ENCODE assay signal across 20 cellular contexts in the genomic region with DNA sequence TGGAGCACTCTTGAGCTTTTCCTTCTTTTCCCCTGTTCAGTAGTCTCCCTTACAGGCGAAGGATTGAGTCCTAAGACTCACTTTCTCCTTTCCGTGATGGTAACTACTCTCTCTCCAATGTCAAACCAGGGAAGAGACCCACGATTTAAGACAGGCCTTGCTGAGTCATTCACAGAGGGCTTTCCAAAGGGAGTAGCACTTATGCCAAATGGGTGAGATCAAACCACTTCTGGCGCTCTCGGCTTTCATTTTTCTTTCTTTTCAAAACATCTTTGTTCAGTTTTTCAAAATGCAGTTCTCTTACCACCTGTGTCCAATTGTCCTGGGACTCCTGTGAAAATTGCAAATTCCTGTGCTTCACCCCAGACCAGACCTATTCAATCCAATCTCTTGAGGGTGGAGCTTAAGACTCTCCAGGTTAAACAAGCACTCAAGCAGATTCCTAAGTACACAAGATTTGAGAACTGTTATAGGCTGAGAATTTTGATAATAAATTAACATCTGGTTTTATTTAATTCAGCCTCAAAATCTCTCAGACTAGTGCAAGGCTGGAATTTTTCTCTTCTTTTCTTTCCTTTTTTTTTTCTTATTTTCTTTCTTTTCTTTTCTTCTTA. TPM values are rescaled to one million over a fixed set of nuclear protein-coding genes. Genes with fewer than 3 reads are reported as not detected.
DNase-seq lines count a peak whose midpoint lies in the region; ATAC-seq and TF ChIP-seq lines count a peak whose summit lies in the region.
"Had no signal": no experiment of that assay in that cellular context is flagged by ENCODE, and none has a peak within 500 bp of the region (broad histone marks: within the 10 kb centered on the region; RNA-seq: fewer than 3 reads in every experiment).

No MANE protein-coding gene starts in this region.

- H3K79me1 ChIP-seq in IMR-90 (ENCODE audit: low read depth in 1 of 2, low read length in 2 of 2) (no peaks in the 10 kb centered on the region), neuronal stem cell (ENCODE audit: low read depth, low read length) (no peaks in the 10 kb centered on the region)

- H3K4me2 ChIP-seq in IMR-90 (ENCODE audit: low read depth, low read length) = no peak overlapping the region
- H3K4me2 ChIP-seq in neuronal stem cell (ENCODE audit: insufficient read depth, low read length, poor library complexity, severe bottlenecking) = no peak overlapping the region

- H2AK5ac ChIP-seq in IMR-90 (ENCODE audit: low read depth, low read length) = no peak overlapping the region
- no peak overlapping the region for H2AK5ac ChIP-seq in neuronal stem cell (ENCODE audit: low read depth, low read length)

- no peak overlapping the region for H2BK20ac ChIP-seq in IMR-90 (ENCODE audit: low read depth, low read length)

- H4K5ac ChIP-seq in IMR-90 (ENCODE audit: low read depth, low read length) = no peak overlapping the region

- no peaks in the 10 kb centered on the region for H4K20me1 ChIP-seq in IMR-90 (ENCODE audit: insufficient read depth, low read length)

- H4K8ac ChIP-seq in IMR-90 (ENCODE audit: low read depth in 2 of 2, low read length in 2 of 2) (no peak overlapping the region), neuronal stem cell (ENCODE audit: low read depth, low read length) (no peak overlapping the region)

- no peak overlapping the region for H3K4me3 Mint-ChIP-seq in activated naive CD8-positive, alpha-beta T cell treated with anti-CD3 and anti-CD28 coated beads for 36 hours
- H3K4me3 Mint-ChIP-seq in activated naive CD8-positive, alpha-beta T cell treated with anti-CD3 and anti-CD28 coated beads, Interleukin-2, amount 50 U/mL, for 24 hours = no peak overlapping the region
- H3K4me3 Mint-ChIP-seq: activated CD8-positive, alpha-beta memory T cell treated with anti-CD3 and anti-CD28 coated beads, Interleukin-2, amount 10 ng/mL, durations not matched to agents 7 days and 5 days had no signal

- H3K9me3 Mint-ChIP-seq in activated naive CD8-positive, alpha-beta T cell treated with anti-CD3 and anti-CD28 coated beads for 36 hours = no peaks in the 10 kb centered on the region
- H3K9me3 Mint-ChIP-seq in activated naive CD8-positive, alpha-beta T cell treated with anti-CD3 and anti-CD28 coated beads, Interleukin-2, amount 50 U/mL, for 24 hours = no peaks in the 10 kb centered on the region

- H3K36me3 ChIP-seq in IMR-90 (ENCODE audit: control insufficient read depth, insufficient read depth, low read length) = no peaks in the 10 kb centered on the region
- H3K36me3 ChIP-seq in neuronal stem cell (replicated peaks in 1 of 2; ENCODE audit: control insufficient read depth in 2 of 2, insufficient read depth in 2 of 2, low read length in 2 of 2) = no peaks in the 10 kb centered on the region
- H3K36me3 ChIP-seq: breast epithelium, Peyer's patch, prostate gland had no signal

- H3K27me3 ChIP-seq in IMR-90 (ENCODE audit: control insufficient read depth, insufficient read depth, low read length) = peaks cover 12% of the 10 kb centered on the region
- H3K27me3 ChIP-seq in neuronal stem cell (ENCODE audit: control insufficient read depth in 3 of 3, insufficient read depth in 3 of 3, low read depth in 1 of 3, low read length in 3 of 3) = no peaks in the 10 kb centered on the region
- H3K27me3 ChIP-seq: breast epithelium, Peyer's patch had no signal

- no peak overlapping the region for H3K9ac ChIP-seq in IMR-90 (ENCODE audit: low read depth, low read length)
- H3K9ac ChIP-seq in neuronal stem cell (ENCODE audit: low read depth, low read length, poor library complexity) = no peak overlapping the region

- ATAC-seq in IMR-90 (ENCODE audit: low read depth) = no peak
- ATAC-seq in activated naive CD8-positive, alpha-beta T cell treated with anti-CD3 and anti-CD28 coated beads, Interleukin-2, amount 50 U/mL, for 24 hours = no peak
- ATAC-seq: activated CD8-positive, alpha-beta memory T cell treated with anti-CD3 and anti-CD28 coated beads, Interleukin-2, amount 10 ng/mL, durations not matched to agents 7 days and 5 days had no signal

- H3K4me3 ChIP-seq in IMR-90 (ENCODE audit: insufficient read depth, low read depth, low read length) = no peak overlapping the region
- H3K4me3 ChIP-seq in fibroblast of mammary gland (ENCODE audit: control insufficient read depth, low read depth, low read length) = no peak overlapping the region
- H3K4me3 ChIP-seq in neuronal stem cell (ENCODE audit: low read length in 2 of 2) = no peak overlapping the region
- H3K4me3 ChIP-seq: breast epithelium, Peyer's patch, prostate gland had no signal

- intact Hi-C loops in IMR-90 (cut with micrococcal nuclease) = no loop called here

- TF ChIP-seq CTCF in IMR-90 (conservative IDR thresholded peaks at IDR 0.05; ENCODE audit: low read depth, low read length) (no peak), fibroblast of mammary gland (conservative IDR thresholded peaks at IDR 0.05; ENCODE audit: control insufficient read depth, insufficient read depth, low read depth, low read length) (no peak)

- no peak overlapping the region for H3K27ac Mint-ChIP-seq in activated naive CD8-positive, alpha-beta T cell treated with anti-CD3 and anti-CD28 coated beads for 36 hours
- H3K27ac Mint-ChIP-seq in activated naive CD8-positive, alpha-beta T cell treated with anti-CD3 and anti-CD28 coated beads, Interleukin-2, amount 50 U/mL, for 24 hours = no peak overlapping the region
- H3K27ac Mint-ChIP-seq: activated CD8-positive, alpha-beta memory T cell treated with anti-CD3 and anti-CD28 coated beads, Interleukin-2, amount 10 ng/mL, durations not matched to agents 7 days and 5 days had no signal

- no peak overlapping the region for H3K23ac ChIP-seq in IMR-90 (ENCODE audit: low read depth, low read length)
- no peak overlapping the region for H3K23ac ChIP-seq in neuronal stem cell (ENCODE audit: low read depth, low read length, poor library complexity)

- H3K4ac ChIP-seq in IMR-90 (ENCODE audit: low read depth, low read length) (no peak overlapping the region), neuronal stem cell (ENCODE audit: low read length) (no peak overlapping the region)

- H3K14ac ChIP-seq in IMR-90 (replicated peaks; ENCODE audit: low read depth, low read length) = no peak overlapping the region
- no peak overlapping the region for H3K14ac ChIP-seq in neuronal stem cell (ENCODE audit: low read length)

- dilution Hi-C loops in IMR-90 (cut with HindIII; ENCODE audit: low sequenced_read_pairs, unreplicated experiment) = loop anchor here (25.0 kb wide), 1 partner anchor 170 kb away; no protein-coding TSS in a partner anchor

- in situ Hi-C loops in IMR-90 (cut with MboI; ENCODE audit: low sequenced_read_pairs) = no loop called here

- H3K9me1 ChIP-seq in IMR-90 (ENCODE audit: insufficient read depth, low read length) = no peaks in the 10 kb centered on the region; the same call in 1 of the 2 replicates

- no peak overlapping the region for H2AFZ ChIP-seq in IMR-90 (replicated peaks; ENCODE audit: low read length, poor library complexity)
- peak overlapping the region; percentile 16 for H2AFZ ChIP-seq in neuronal stem cell (ENCODE audit: low read length)

- CTCF ChIA-PET in IMR-90 (lab: Yijun Ruan, JAX) = no interaction called here

- BruUV-seq in IMR-90 (replicated peaks; lab: Mats Ljungman, UMichigan) = no TSS peak

- no peak overlapping the region for H4K91ac ChIP-seq in IMR-90 (ENCODE audit: insufficient read depth, low read depth, low read length)
- no peak overlapping the region for H4K91ac ChIP-seq in neuronal stem cell (ENCODE audit: low read depth, low read length, poor library complexity)

- H3K56ac ChIP-seq in IMR-90 (ENCODE audit: extremely low read depth, insufficient read depth, low read length) = no peak overlapping the region

- H2BK15ac ChIP-seq in IMR-90 (ENCODE audit: low read depth, low read length) (no peak overlapping the region), neuronal stem cell (ENCODE audit: low read length) (no peak overlapping the region)

- POLR2A ChIA-PET in IMR-90 (lab: Charles Lee; ENCODE audit: unreplicated experiment) = interaction anchor here (1.0 kb wide), 1 partner anchor 172 kb away, joined by 3 read pairs; no protein-coding TSS in a partner anchor

- no peak for TF ChIP-seq POLR2A in IMR-90 (IDR thresholded peaks at IDR 0.05; ENCODE audit: low read depth, low read length)

- H3K18ac ChIP-seq in IMR-90 (ENCODE audit: low read depth, low read length) (no peak overlapping the region), neuronal stem cell (ENCODE audit: low read length) (no peak overlapping the region)

- H3K27ac ChIP-seq in IMR-90 (ENCODE audit: insufficient read depth, low read length) = no peak overlapping the region
- H3K27ac ChIP-seq in neuronal stem cell (replicated peaks; ENCODE audit: low read length) = no peak overlapping the region
- H3K27ac ChIP-seq: Peyer's patch, prostate gland had no signal

- 100% methylated on average over 2 of the region's 5 CpGs; no CpG with 5 or more reads in 1 of the 2 experiments for WGBS in IMR-90 (ENCODE audit: extremely low coverage in 2 of 2, insufficient read length in 1 of 2), 2 experiments
- no CpG with 5 or more reads among the region's 5 CpGs for WGBS in neuronal stem cell (ENCODE audit: extremely low coverage in 2 of 2, insufficient read length in 2 of 2, insufficient replicate concordance in 1 of 2), 2 donors

- H2BK120ac ChIP-seq in IMR-90 (ENCODE audit: low read depth, low read length) (no peak overlapping the region), neuronal stem cell (ENCODE audit: low read depth, low read length) (no peak overlapping the region)

- no peak for TF ChIP-seq RAD21 in IMR-90 (IDR thresholded peaks at IDR 0.05; ENCODE audit: low read length)

- H3K9me3 ChIP-seq in IMR-90 (ENCODE audit: control insufficient read depth, insufficient read depth, low read length) (no peaks in the 10 kb centered on the region), neuronal stem cell (replicated peaks in 1 of 2; ENCODE audit: control insufficient read depth in 2 of 2, insufficient read depth in 1 of 2, low read depth in 1 of 2, low read length in 2 of 2) (no peaks in the 10 kb centered on the region)
- H3K9me3 ChIP-seq: breast epithelium, Peyer's patch, prostate gland had no signal

- no peak overlapping the region for H2BK12ac ChIP-seq in neuronal stem cell (ENCODE audit: low read length)

- H3K27me3 Mint-ChIP-seq in activated naive CD8-positive, alpha-beta T cell treated with anti-CD3 and anti-CD28 coated beads for 36 hours = peaks cover 23% of the 10 kb centered on the region
- H3K27me3 Mint-ChIP-seq in activated naive CD8-positive, alpha-beta T cell treated with anti-CD3 and anti-CD28 coated beads, Interleukin-2, amount 50 U/mL, for 24 hours = peaks cover 18% of the 10 kb centered on the region

- H3K36me3 Mint-ChIP-seq in activated naive CD8-positive, alpha-beta T cell treated with anti-CD3 and anti-CD28 coated beads for 36 hours = no peaks in the 10 kb centered on the region
- H3K36me3 Mint-ChIP-seq in activated naive CD8-positive, alpha-beta T cell treated with anti-CD3 and anti-CD28 coated beads, Interleukin-2, amount 50 U/mL, for 24 hours (ENCODE audit: low read depth) = no peaks in the 10 kb centered on the region
- H3K36me3 Mint-ChIP-seq: activated CD8-positive, alpha-beta memory T cell treated with anti-CD3 and anti-CD28 coated beads, Interleukin-2, amount 10 ng/mL, durations not matched to agents 7 days and 5 days had no signal

- H3K4me1 ChIP-seq in IMR-90 (ENCODE audit: control insufficient read depth, insufficient read depth, low read length) (no peaks in the 10 kb centered on the region), neuronal stem cell (ENCODE audit: control insufficient read depth in 2 of 2, insufficient read depth in 1 of 2, low read depth in 1 of 2, low read length in 2 of 2) (peaks cover 2% of the 10 kb centered on the region in 2 donors)
- H3K4me1 ChIP-seq: breast epithelium, Peyer's patch, prostate gland had no signal

- H2BK5ac ChIP-seq in IMR-90 (ENCODE audit: low read depth, low read length, poor library complexity, severe bottlenecking) (no peak overlapping the region), neuronal stem cell (ENCODE audit: low read length) (no peak overlapping the region)

- H2AK9ac ChIP-seq in IMR-90 (replicated peaks; ENCODE audit: low read depth, low read length, poor library complexity) = no peak overlapping the region

- DNase-seq in AG08395 (ENCODE audit: low spot score) (peak; percentile 75), IMR-90 (no peak), fibroblast of mammary gland (ENCODE audit: low read depth) (peak; percentile 82), neuronal stem cell (ENCODE audit: low spot score) (no peak), NCI-H1436 treated with DMSO at 0.1 percent for 48 hours (lab: John Stamatoyannopoulos, UW) (no peak), nucleus accumbens (lab: John Stamatoyannopoulos, UW) (no peak)
- no peak for DNase-seq in activated naive CD8-positive, alpha-beta T cell treated with anti-CD3 and anti-CD28 coated beads for 36 hours
- DNase-seq in activated naive CD8-positive, alpha-beta T cell treated with anti-CD3 and anti-CD28 coated beads, Interleukin-2, amount 50 U/mL, for 24 hours = no peak
- DNase-seq: activated CD4-positive, CD25-positive, alpha-beta regulatory T cell; activated CD8-positive, alpha-beta memory T cell treated with anti-CD3 and anti-CD28 coated beads, Interleukin-2, amount 10 ng/mL, durations not matched to agents 7 days and 5 days; activated gamma-delta T cell treated with Interleukin-2 at 50 U/mL for 16 hours; Calu3; foreskin melanocyte; NCI-H2081 treated with DMSO at 0.1 percent for 48 hours; Peyer's patch; stimulated activated CD4-positive, alpha-beta T cell treated with anti-CD3 and anti-CD28 coated beads, Interleukin-15, amount 100 ng/mL, for 24 hours; substantia nigra; T-helper 1 cell had no signal

- H3K4me1 Mint-ChIP-seq in activated naive CD8-positive, alpha-beta T cell treated with anti-CD3 and anti-CD28 coated beads for 36 hours = no peaks in the 10 kb centered on the region
- H3K4me1 Mint-ChIP-seq in activated naive CD8-positive, alpha-beta T cell treated with anti-CD3 and anti-CD28 coated beads, Interleukin-2, amount 50 U/mL, for 24 hours = no peaks in the 10 kb centered on the region
- H3K4me1 Mint-ChIP-seq: activated CD8-positive, alpha-beta memory T cell treated with anti-CD3 and anti-CD28 coated beads, Interleukin-2, amount 10 ng/mL, durations not matched to agents 7 days and 5 days had no signal

RNA-seq across cellular contexts. Expression of gene MRPL19, which starts 14.4 kb away (rescaled TPM):
- 28.5 and 48.0 TPM in 2 replicates for total RNA-seq in IMR-90 (2012; rRNA removed)
- 23.4 and 24.8 TPM in 2 replicates for polyA plus RNA-seq in IMR-90 (2012; rRNA removed)
- 16.8 and 33.2 TPM in 2 replicates for polyA plus RNA-seq in IMR-90 (2012; cell fraction: cytosol; rRNA removed)
- polyA plus RNA-seq in IMR-90 (2012; cell fraction: nucleus; rRNA removed; ENCODE audit: low replicate concordance) = 3.4 and 5.3 TPM in 2 replicates
- 30.8 TPM for polyA plus RNA-seq in neuronal stem cell (2013, experiment 1 of 2)
- 31.8 TPM for polyA plus RNA-seq in neuronal stem cell (2013, experiment 2 of 2)
- total RNA-seq in activated naive CD8-positive, alpha-beta T cell treated with anti-CD3 and anti-CD28 coated beads for 36 hours = 10 to 100 TPM; 77.6 to 81.2 TPM

Comparison
In these comparisons a context has a peak if more than half of its experiments do, and no peak if none do; other contexts are left out.
1. DNase-seq: peak in AG08395 (single experiment) and fibroblast of mammary gland (single experiment); none in IMR-90 (single experiment), neuronal stem cell (single experiment), NCI-H1436 treated with DMSO at 0.1 percent for 48 hours (single experiment), activated naive CD8-positive, alpha-beta T cell treated with anti-CD3 and anti-CD28 coated beads for 36 hours (single experiment), nucleus accumbens (0 of 56) and activated naive CD8-positive, alpha-beta T cell treated with anti-CD3 and anti-CD28 coated beads, Interleukin-2, amount 50 U/mL, for 24 hours (single experiment).